ENCODE assay signal across 11 cellular contexts in genomic region chr10:79159141-79159619, GRCh38.
DNase-seq lines count a peak whose midpoint lies in the region; ATAC-seq, FAIRE-seq and TF ChIP-seq lines count a peak whose summit lies in the region.
"Had no signal": no experiment of that assay in that cellular context is flagged by ENCODE, and none has a peak within 500 bp of the region (broad histone marks: within the 10 kb centered on the region; RNA-seq: fewer than 3 reads in every experiment).

No MANE protein-coding gene starts in this region.

- in situ Hi-C loops in Panc1 (cut with HindIII; ENCODE audit: low pct_unique_long_range_greater_than_20kb, low sequenced_read_pairs): no loop called here

- H3K27me3 ChIP-seq in Panc1 (ENCODE audit: control insufficient read depth, insufficient read depth, low read length) (no peaks in the 10 kb centered on the region), esophagus muscularis mucosa (no peaks in the 10 kb centered on the region), muscle layer of duodenum (ENCODE audit: low read depth, low read length) (no peaks in the 10 kb centered on the region)

- H3K36me3 ChIP-seq in Panc1 (ENCODE audit: control insufficient read depth, insufficient read depth, low read length) (no peaks in the 10 kb centered on the region), esophagus muscularis mucosa (peaks cover 0 to 24% (median 18%) of the 10 kb centered on the region in 4 donors), muscle layer of duodenum (ENCODE audit: control insufficient read depth in 1 of 2, insufficient read depth in 2 of 2, low read length in 2 of 2) (peaks cover 6% of the 10 kb centered on the region in 2 donors)

- ATAC-seq in Panc1 (peak; percentile 28), GM18517 (IDR thresholded peaks at IDR 0.05; ENCODE audit: unreplicated experiment) (no peak), HG02571 (IDR thresholded peaks at IDR 0.05; ENCODE audit: unreplicated experiment) (no peak)

- H3K4me3 ChIP-seq in Panc1 (ENCODE audit: low read depth in 2 of 2, low read length in 2 of 2) (no peak overlapping the region), esophagus muscularis mucosa (no peak overlapping the region), muscle layer of duodenum (ENCODE audit: low read depth in 1 of 2, low read length in 2 of 2) (no peak overlapping the region)

- H3K4me1 ChIP-seq in Panc1 (ENCODE audit: control insufficient read depth, insufficient read depth, low read length) (peaks cover 76% of the 10 kb centered on the region), esophagus muscularis mucosa (peaks cover 100% of the 10 kb centered on the region in 4 donors), muscle layer of duodenum (ENCODE audit: control insufficient read depth in 1 of 2, insufficient read depth in 2 of 2, low read length in 2 of 2) (peaks cover 38 to 77% of the 10 kb centered on the region in 2 donors)

- H3K27ac ChIP-seq in Panc1 (ENCODE audit: low read length) (peak overlapping the region; percentile 85), esophagus muscularis mucosa (replicated peaks in 1 of 4) (peak overlapping the region; percentile 85 to 90 (median 88)), muscle layer of duodenum (ENCODE audit: low read length) (peak overlapping the region; percentile 27)

- FAIRE-seq in urothelium cell line (lab: Jason Lieb, UNC): peak; percentile 52
- FAIRE-seq: islet of Langerhans had no signal

- CTCF ChIA-PET in Panc1 (lab: Charles Lee): interaction anchor here (2.4 kb wide), 1 partner anchor 36 kb away, joined by 8 read pairs; no protein-coding TSS in a partner anchor

- no TSS peak for BruUV-seq in Panc1 (replicated peaks; lab: Mats Ljungman, UMichigan)

- TF ChIP-seq CTCF in Panc1 (IDR thresholded peaks at IDR 0.05) (no peak), esophagus muscularis mucosa (IDR thresholded peaks at IDR 0.05) (no peak)

- 49% methylated on average over 8 of the region's 17 CpGs for WGBS in esophagus muscularis mucosa

- TF ChIP-seq POLR2A in esophagus muscularis mucosa (IDR thresholded peaks at IDR 0.05; ENCODE audit: low read depth): no peak

- POLR2A ChIA-PET in Panc1 (lab: Charles Lee): no interaction called here

- DNase-seq in Panc1 (ENCODE audit: low read depth, low spot score) (no peak), esophagus muscularis mucosa (ENCODE audit: extremely low spot score) (no peak), urothelium cell line (ENCODE audit: low spot score) (peak; percentile 80), NCI-H82 treated with DMSO at 0.1 percent for 48 hours (lab: John Stamatoyannopoulos, UW; ENCODE audit: unreplicated experiment) (no peak), DMS153 treated with DMSO at 0.1 percent for 48 hours (lab: John Stamatoyannopoulos, UW; ENCODE audit: unreplicated experiment) (no peak)
- DNase-seq: NCI-H1417, T-helper 1 cell had no signal

- intact Hi-C loops in Panc1 (cut with micrococcal nuclease; ENCODE audit: unreplicated experiment) (no loop called here), esophagus muscularis mucosa (cut with DNase I) (no loop called here)

- no peak for TF ChIP-seq EP300 in esophagus muscularis mucosa (IDR thresholded peaks at IDR 0.05)

- H3K9me3 ChIP-seq in Panc1 (ENCODE audit: control insufficient read depth, insufficient read depth, low read depth, low read length): no peaks in the 10 kb centered on the region
- no peaks in the 10 kb centered on the region for H3K9me3 ChIP-seq in esophagus muscularis mucosa
- no peaks in the 10 kb centered on the region for H3K9me3 ChIP-seq in muscle layer of duodenum (ENCODE audit: control insufficient read depth in 1 of 2, low read length in 2 of 2)

Comparison
In these comparisons a context has a peak if more than half of its experiments do, and no peak if none do; other contexts are left out.
1. H3K27ac ChIP-seq: peak in every context shown above with its lines; median percentile 88 in esophagus muscularis mucosa; 85 in Panc1; 27 in muscle layer of duodenum.